Comparison of ENCODE assay signal across 14 cellular contexts in genomic region chr17:17363638-17364337, GRCh38.
A peak's percentile ranks its signal among the peaks of the same experiment; 100 is the strongest.
DNase-seq lines count a peak whose midpoint lies in the region; ATAC-seq, FAIRE-seq and TF ChIP-seq lines count a peak whose summit lies in the region.
"Had no signal": no experiment of that assay in that cellular context is flagged by ENCODE, and none has a peak within 500 bp of the region (broad histone marks: within the 10 kb centered on the region; RNA-seq: fewer than 3 reads in every experiment).

No MANE protein-coding gene starts in this region.

- peak overlapping the region; percentile 54 for H3K18ac ChIP-seq in neuronal stem cell (ENCODE audit: low read length)

- H2AFZ ChIP-seq in DND-41 (ENCODE audit: low read depth, low read length) = no peak overlapping the region
- peak overlapping the region; percentile 72 for H2AFZ ChIP-seq in neuronal stem cell (ENCODE audit: low read length)

- H3K27me3 Mint-ChIP-seq in osteocyte (ENCODE audit: unreplicated experiment) = peaks cover 50% of the 10 kb centered on the region

- no peak overlapping the region for H3K4me2 ChIP-seq in DND-41 (ENCODE audit: insufficient read depth, low read length)
- H3K4me2 ChIP-seq in neuronal stem cell (ENCODE audit: insufficient read depth, low read length, poor library complexity, severe bottlenecking) = no peak overlapping the region

- no peak overlapping the region for H3K14ac ChIP-seq in neuronal stem cell (ENCODE audit: low read length)

- H3K27ac ChIP-seq in DND-41 (ENCODE audit: low read length) = no peak overlapping the region
- no peak overlapping the region for H3K27ac ChIP-seq in neuronal stem cell (replicated peaks; ENCODE audit: low read length)
- H3K27ac ChIP-seq: psoas muscle had no signal

- DNase-seq in DND-41 = no peak
- DNase-seq in NCI-H748 (lab: John Stamatoyannopoulos, UW; ENCODE audit: unreplicated experiment) = peak; percentile 72
- DNase-seq in neuronal stem cell (ENCODE audit: low spot score) = no peak
- DNase-seq in RCC 7860 (ENCODE audit: low spot score) = no peak
- no peak for DNase-seq in osteocyte (ENCODE audit: extremely low spot score, unreplicated experiment)
- DNase-seq: cerebellar nuclear complex, NCI-H1105, SIG-M5 had no signal

- peaks cover 19% of the 10 kb centered on the region for H3K4me1 ChIP-seq in DND-41 (ENCODE audit: insufficient read depth, low read length)
- peaks cover 0 to 6% of the 10 kb centered on the region in 2 donors for H3K4me1 ChIP-seq in neuronal stem cell (ENCODE audit: control insufficient read depth in 2 of 2, insufficient read depth in 1 of 2, low read depth in 1 of 2, low read length in 2 of 2)
- H3K4me1 ChIP-seq: psoas muscle had no signal

- H3K27me3 ChIP-seq in DND-41 (ENCODE audit: insufficient read depth, low read length, poor library complexity) = no peaks in the 10 kb centered on the region
- peaks cover 0 to 9% (median 3%) of the 10 kb centered on the region in 3 experiments for H3K27me3 ChIP-seq in neuronal stem cell (ENCODE audit: control insufficient read depth in 3 of 3, insufficient read depth in 3 of 3, low read depth in 1 of 3, low read length in 3 of 3)

- no peak overlapping the region for H2AK5ac ChIP-seq in neuronal stem cell (ENCODE audit: low read depth, low read length)

- ATAC-seq in DND-41 (ENCODE audit: insufficient read depth, low read depth) = peak; percentile 31; the same call in 1 of the 3 replicates
- ATAC-seq in esophagus mucosa = peak; percentile 38
- ATAC-seq in HG03442 (IDR thresholded peaks at IDR 0.05; ENCODE audit: unreplicated experiment) = no peak
- ATAC-seq in HG02571 (IDR thresholded peaks at IDR 0.05; ENCODE audit: unreplicated experiment) = no peak
- ATAC-seq: psoas muscle had no signal

- H3K79me2 ChIP-seq in DND-41 (ENCODE audit: insufficient read depth, low read length) = no peaks in the 10 kb centered on the region

- TF ChIP-seq CTCF in DND-41 (IDR thresholded peaks at IDR 0.05; ENCODE audit: borderline replicate concordance, extremely low read depth, low read length, poor library complexity, severe bottlenecking) (no peak), osteocyte (IDR thresholded peaks at IDR 0.05) (no peak)

- H3K23ac ChIP-seq in neuronal stem cell (ENCODE audit: low read depth, low read length, poor library complexity) = peak overlapping the region; percentile 16

- no peaks in the 10 kb centered on the region for H3K4me1 Mint-ChIP-seq in osteocyte (ENCODE audit: unreplicated experiment)

- H3K9me3 ChIP-seq in DND-41 (ENCODE audit: insufficient read depth, low read length, severe bottlenecking) (peaks cover 23% of the 10 kb centered on the region), neuronal stem cell (replicated peaks in 1 of 2; ENCODE audit: control insufficient read depth in 2 of 2, insufficient read depth in 1 of 2, low read depth in 1 of 2, low read length in 2 of 2) (peaks cover 0 to 5% of the 10 kb centered on the region in 2 donors)
- H3K9me3 ChIP-seq: psoas muscle had no signal

- H3K36me3 ChIP-seq in DND-41 (ENCODE audit: insufficient read depth, low read length) (no peaks in the 10 kb centered on the region), neuronal stem cell (replicated peaks in 1 of 2; ENCODE audit: control insufficient read depth in 2 of 2, insufficient read depth in 2 of 2, low read length in 2 of 2) (no peaks in the 10 kb centered on the region)

- no peak overlapping the region for H3K4ac ChIP-seq in neuronal stem cell (ENCODE audit: low read length)

- FAIRE-seq in RCC 7860 (lab: Jason Lieb, UNC) = no peak
- FAIRE-seq: urothelium cell line had no signal

- H3K36me3 Mint-ChIP-seq in osteocyte (ENCODE audit: unreplicated experiment) = no peaks in the 10 kb centered on the region
- H3K36me3 Mint-ChIP-seq: CD4-positive, alpha-beta memory T cell had no signal

- peak overlapping the region; percentile 6 for H2BK5ac ChIP-seq in neuronal stem cell (ENCODE audit: low read length)

- H3K79me1 ChIP-seq in neuronal stem cell (ENCODE audit: low read depth, low read length) = no peaks in the 10 kb centered on the region

- H2BK15ac ChIP-seq in neuronal stem cell (ENCODE audit: low read length) = no peak overlapping the region

- H2BK12ac ChIP-seq in neuronal stem cell (ENCODE audit: low read length) = no peak overlapping the region

- no peaks in the 10 kb centered on the region for H4K20me1 ChIP-seq in DND-41 (ENCODE audit: insufficient read depth, low read length)

- no peak overlapping the region for H3K4me3 ChIP-seq in DND-41 (ENCODE audit: low read depth in 1 of 2, low read length in 2 of 2)
- H3K4me3 ChIP-seq in neuronal stem cell (ENCODE audit: low read length in 2 of 2) = no peak overlapping the region
- H3K4me3 ChIP-seq: psoas muscle had no signal

- H3K9ac ChIP-seq in DND-41 (ENCODE audit: low read depth, low read length) (no peak overlapping the region), neuronal stem cell (ENCODE audit: low read depth, low read length, poor library complexity) (no peak overlapping the region)

- H3K27ac Mint-ChIP-seq in osteocyte (ENCODE audit: unreplicated experiment) = no peak overlapping the region

- peaks cover 18% of the 10 kb centered on the region for H3K9me3 Mint-ChIP-seq in osteocyte (ENCODE audit: unreplicated experiment)

- peak overlapping the region; percentile 19 for H4K8ac ChIP-seq in neuronal stem cell (ENCODE audit: low read depth, low read length)

- no peak overlapping the region for H4K91ac ChIP-seq in neuronal stem cell (ENCODE audit: low read depth, low read length, poor library complexity)

- no peak overlapping the region for H2BK120ac ChIP-seq in neuronal stem cell (ENCODE audit: low read depth, low read length)

- no CpG with 5 or more reads among the region's 8 CpGs for WGBS in neuronal stem cell (ENCODE audit: extremely low coverage in 2 of 2, insufficient read length in 2 of 2, insufficient replicate concordance in 1 of 2), 2 donors

- no peak overlapping the region for H3K4me3 Mint-ChIP-seq in osteocyte (ENCODE audit: unreplicated experiment)

Comparison
In these comparisons a context has a peak if more than half of its experiments do, and no peak if none do; other contexts are left out.
1. ATAC-seq: peak in DND-41 (single experiment) and esophagus mucosa (single experiment); none in HG03442 (single experiment) and HG02571 (single experiment).